ENCODE assay signal across 18 cellular contexts in the genomic region with DNA sequence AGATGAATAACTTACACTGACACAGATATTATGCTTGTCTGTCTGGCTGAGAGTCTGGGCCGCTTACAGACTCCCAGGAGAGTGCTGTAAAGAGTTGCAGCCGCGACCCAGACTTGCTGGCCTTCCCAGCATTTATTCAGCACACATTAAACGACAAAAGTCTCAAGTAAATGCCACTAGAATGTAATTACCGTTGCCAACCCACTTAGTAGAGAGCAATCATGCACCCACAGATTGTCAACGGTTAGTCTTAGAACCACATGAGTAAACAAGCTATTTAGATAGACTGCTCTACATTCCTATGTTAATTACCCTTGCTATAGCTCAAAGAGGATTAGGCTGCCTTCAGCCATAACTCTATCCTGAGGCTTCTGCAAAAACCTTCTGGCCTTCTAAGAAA.
"Had no signal": no experiment of that assay in that cellular context is flagged by ENCODE, and none has a peak within 500 bp of the region (broad histone marks: within the 10 kb centered on the region; RNA-seq: fewer than 3 reads in every experiment).

No MANE protein-coding gene starts in this region.

- H3K4me1 ChIP-seq: esophagus muscularis mucosa, gastrocnemius medialis, heart right ventricle, uterus had no signal

- H3K27ac ChIP-seq: coronary artery, epithelial cell of prostate, esophagus muscularis mucosa, gastrocnemius medialis, heart right ventricle, uterus had no signal

- H3K27ac Mint-ChIP-seq: memory B cell, nephron, type B pancreatic cell had no signal

- H3K4me3 ChIP-seq: coronary artery, esophagus muscularis mucosa, gastrocnemius medialis, heart right ventricle, uterus had no signal

- ATAC-seq: gastrocnemius medialis, heart right ventricle, left lobe of liver had no signal

- H3K4me1 Mint-ChIP-seq: naive B cell, nephron had no signal

- H3K4me3 Mint-ChIP-seq: memory B cell, naive B cell, nephron, type B pancreatic cell had no signal

- H3K27me3 ChIP-seq: esophagus muscularis mucosa, gastrocnemius medialis, heart right ventricle, uterus had no signal

- H3K27me3 Mint-ChIP-seq: memory B cell, naive B cell, type B pancreatic cell had no signal

- DNase-seq: effector CD4-positive, alpha-beta T cell; gastrocnemius medialis; heart right ventricle; hypothalamus; islet precursor cell; naive B cell; small intestine; stimulated activated CD4-positive, alpha-beta T cell treated with anti-CD3 and anti-CD28 coated beads, Interleukin-12 subunit alpha, Interleukin-12 subunit beta, amount 100 ng/mL, for 4 hours; stimulated activated CD4-positive, alpha-beta T cell treated with anti-CD3 and anti-CD28 coated beads, Interleukin-2, amount 100 ng/mL, for 48 hours; stimulated activated naive CD4-positive, alpha-beta T cell treated with Interleukin-2 at 50 U/mL for 16 hours; uterus had no signal
